In the genomic region with DNA sequence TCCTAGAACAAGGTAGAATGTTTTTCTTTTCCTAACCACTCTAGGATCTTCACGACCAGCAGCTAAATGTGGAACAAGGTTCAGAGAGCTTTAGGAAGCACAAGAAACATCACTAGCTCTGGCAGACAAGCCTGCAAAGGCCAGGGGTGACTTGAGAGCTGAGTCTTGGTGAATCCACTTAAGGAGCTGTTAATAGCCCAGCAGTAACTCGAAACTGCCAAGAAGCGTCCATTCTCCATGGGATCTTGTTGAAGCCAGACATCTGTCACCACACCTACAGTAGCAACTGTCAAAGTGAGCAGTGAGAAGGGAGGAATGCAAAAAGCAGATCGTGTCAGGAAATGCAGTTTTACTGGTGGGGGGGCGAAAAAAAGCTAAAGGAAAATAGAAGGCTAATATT, we compare ENCODE assay signal across 17 cellular contexts.
"Had no signal": no experiment of that assay in that cellular context is flagged by ENCODE, and none has a peak within 500 bp of the region (broad histone marks: within the 10 kb centered on the region; RNA-seq: fewer than 3 reads in every experiment).

No MANE protein-coding gene starts in this region.

- H3K27ac Mint-ChIP-seq: activated B cell treated with CpG ODN at 0.5 μM for 24 hours; activated CD4-positive, alpha-beta T cell treated with anti-CD3 and anti-CD28 coated beads, Interleukin-2, amount 10 ng/mL, durations not matched to agents 24 days and 14 days; activated CD8-positive, alpha-beta T cell treated with anti-CD3 and anti-CD28 coated beads, Interleukin-2, amount 10 ng/mL, durations not matched to agents 7 days and 5 days; activated naive CD4-positive, alpha-beta T cell treated with anti-CD3 and anti-CD28 coated beads, Interleukin-2, amount 50 U/mL, for 24 hours; memory B cell; nephron; T-helper 17 cell had no signal

- H3K4me1 Mint-ChIP-seq: activated B cell treated with CpG ODN at 0.5 μM for 24 hours; activated CD4-positive, alpha-beta T cell treated with anti-CD3 and anti-CD28 coated beads, Interleukin-2, amount 10 ng/mL, durations not matched to agents 24 days and 14 days; activated naive CD4-positive, alpha-beta T cell treated with anti-CD3 and anti-CD28 coated beads, Interleukin-2, amount 50 U/mL, for 24 hours; memory B cell; T-helper 17 cell had no signal

- H3K4me3 Mint-ChIP-seq: activated B cell treated with CpG ODN at 0.5 μM for 24 hours; activated CD4-positive, alpha-beta T cell treated with anti-CD3 and anti-CD28 coated beads, Interleukin-2, amount 10 ng/mL, durations not matched to agents 24 days and 14 days; activated CD8-positive, alpha-beta T cell treated with anti-CD3 and anti-CD28 coated beads, Interleukin-2, amount 10 ng/mL, durations not matched to agents 7 days and 5 days; activated naive CD4-positive, alpha-beta T cell treated with anti-CD3 and anti-CD28 coated beads, Interleukin-2, amount 50 U/mL, for 24 hours; memory B cell; nephron; T-helper 17 cell had no signal

- H3K4me3 ChIP-seq: adrenal gland, hepatocyte, spleen had no signal

- H3K4me1 ChIP-seq: adrenal gland, spleen had no signal

- DNase-seq: activated B cell treated with CpG ODN at 0.5 μM for 24 hours; activated CD4-positive, alpha-beta T cell treated with anti-CD3 and anti-CD28 coated beads, Interleukin-2, amount 10 ng/mL, durations not matched to agents 24 days and 14 days; activated CD8-positive, alpha-beta memory T cell treated with anti-CD3 and anti-CD28 coated beads, Interleukin-2, amount 50 U/mL, for 4 hours; activated CD8-positive, alpha-beta T cell treated with anti-CD3 and anti-CD28 coated beads, Interleukin-2, amount 10 ng/mL, durations not matched to agents 7 days and 5 days; activated effector memory CD4-positive, alpha-beta T cell treated with anti-CD3 and anti-CD28 coated beads, Interleukin-2, amount 50 U/mL, for 16 hours; activated T-cell treated with anti-CD3 and anti-CD28 coated beads, Interleukin-2, amount 50 U/mL, for 48 hours; adrenal gland; erythroblast; left ventricle myocardium superior; spleen; stimulated activated CD4-positive, alpha-beta T cell treated with anti-CD3 and anti-CD28 coated beads, Interleukin-1b, Interleukin-23, amount 100 ng/mL, for 48 hours; T-helper 17 cell had no signal

- H3K36me3 ChIP-seq: adrenal gland, spleen had no signal

- H3K27me3 Mint-ChIP-seq: activated CD4-positive, alpha-beta T cell treated with anti-CD3 and anti-CD28 coated beads, Interleukin-2, amount 10 ng/mL, durations not matched to agents 24 days and 14 days had no signal

- H3K27ac ChIP-seq: adrenal gland, hepatocyte, spleen had no signal

- ATAC-seq: activated CD8-positive, alpha-beta T cell treated with anti-CD3 and anti-CD28 coated beads, Interleukin-2, amount 10 ng/mL, durations not matched to agents 7 days and 5 days; left ventricle myocardium superior; sciatic nerve; T-helper 17 cell had no signal

- H3K9me3 ChIP-seq: adrenal gland had no signal

- H3K27me3 ChIP-seq: adrenal gland, hepatocyte had no signal
